ENCODE assay signal across 26 cellular contexts in genomic region chr2:166773268-166773949, GRCh38.
"Had no signal": no experiment of that assay in that cellular context is flagged by ENCODE, and none has a peak within 500 bp of the region (broad histone marks: within the 10 kb centered on the region; RNA-seq: fewer than 3 reads in every experiment).

No MANE protein-coding gene starts in this region.

- H3K4me3 ChIP-seq: cardiac muscle cell, left lung, lung, stomach, suprapubic skin, tibial nerve, vagina had no signal

- H3K9me3 Mint-ChIP-seq: activated naive CD8-positive, alpha-beta T cell treated with anti-CD3 and anti-CD28 coated beads, Interleukin-2, amount 50 U/mL, for 24 hours; activated T-helper 1 cell treated with anti-CD3 and anti-CD28 coated beads, Interleukin-12 subunit alpha, Interleukin-12 subunit beta, Interleukin-2, Interleukin-4 antibody, amounts not matched to agents 30 ng/mL and 10 ng/mL and 1 ng/mL, durations not matched to agents 14 hours and 24 hours and 36 hours had no signal

- H3K36me3 ChIP-seq: cardiac muscle cell, left lung, stomach, suprapubic skin, tibial nerve, vagina had no signal

- H3K27ac ChIP-seq: cardiac muscle cell, left lung, stomach, suprapubic skin, tibial nerve, vagina, VCaP had no signal

- H3K27me3 ChIP-seq: cardiac muscle cell, left lung, stomach, suprapubic skin, tibial nerve, vagina had no signal

- H3K36me3 Mint-ChIP-seq: naive thymus-derived CD4-positive, alpha-beta T cell; stimulated activated memory B cell treated with anti-CD40 and anti-IgM and Interleukin-4, amounts not matched to agents 10 μg/mL and 1 μg/mL and 100 μg/mL, for 72 hours had no signal

- H3K4me1 Mint-ChIP-seq: activated naive CD8-positive, alpha-beta T cell treated with anti-CD3 and anti-CD28 coated beads, Interleukin-2, amount 50 U/mL, for 24 hours; neural crest cell; stimulated activated memory B cell treated with anti-CD40 and anti-IgM and Interleukin-4, amounts not matched to agents 10 μg/mL and 1 μg/mL and 100 μg/mL, for 72 hours had no signal

- H3K9me3 ChIP-seq: stomach, suprapubic skin, vagina had no signal

- H3K4me3 Mint-ChIP-seq: activated CD8-positive, alpha-beta T cell treated with anti-CD3 and anti-CD28 coated beads, Interleukin-2, amount 10 ng/mL, durations not matched to agents 7 days and 5 days; activated naive CD8-positive, alpha-beta T cell treated with anti-CD3 and anti-CD28 coated beads, Interleukin-2, amount 50 U/mL, for 24 hours; activated T-helper 1 cell treated with anti-CD3 and anti-CD28 coated beads, Interleukin-12 subunit alpha, Interleukin-12 subunit beta, Interleukin-2, Interleukin-4 antibody, amounts not matched to agents 30 ng/mL and 10 ng/mL and 1 ng/mL, durations not matched to agents 14 hours and 24 hours and 36 hours; naive thymus-derived CD4-positive, alpha-beta T cell; neural crest cell; stimulated activated memory B cell treated with anti-CD40 and anti-IgM and Interleukin-4, amounts not matched to agents 10 μg/mL and 1 μg/mL and 100 μg/mL, for 72 hours had no signal

- H3K27ac Mint-ChIP-seq: activated CD8-positive, alpha-beta T cell treated with anti-CD3 and anti-CD28 coated beads, Interleukin-2, amount 10 ng/mL, durations not matched to agents 7 days and 5 days; activated naive CD8-positive, alpha-beta T cell treated with anti-CD3 and anti-CD28 coated beads, Interleukin-2, amount 50 U/mL, for 24 hours; activated T-helper 1 cell treated with anti-CD3 and anti-CD28 coated beads, Interleukin-12 subunit alpha, Interleukin-12 subunit beta, Interleukin-2, Interleukin-4 antibody, amounts not matched to agents 30 ng/mL and 10 ng/mL and 1 ng/mL, durations not matched to agents 14 hours and 24 hours and 36 hours; naive thymus-derived CD4-positive, alpha-beta T cell; stimulated activated memory B cell treated with anti-CD40 and anti-IgM and Interleukin-4, amounts not matched to agents 10 μg/mL and 1 μg/mL and 100 μg/mL, for 72 hours had no signal

- ATAC-seq: activated CD8-positive, alpha-beta T cell treated with anti-CD3 and anti-CD28 coated beads, Interleukin-2, amount 10 ng/mL, durations not matched to agents 7 days and 5 days; activated naive CD8-positive, alpha-beta T cell treated with anti-CD3 and anti-CD28 coated beads, Interleukin-2, amount 50 U/mL, for 24 hours; left lung; naive thymus-derived CD4-positive, alpha-beta T cell; sciatic nerve; stimulated activated memory B cell treated with anti-CD40 and anti-IgM and Interleukin-4, amounts not matched to agents 10 μg/mL and 1 μg/mL and 100 μg/mL, for 72 hours had no signal

- DNase-seq: activated CD4-positive, alpha-beta T cell treated with anti-CD3 and anti-CD28 coated beads, Interleukin-2, amount 50 U/mL, for 1 hour; activated CD4-positive, CD25-positive, alpha-beta regulatory T cell treated with anti-CD3 and anti-CD28 coated beads, Interleukin-2, amount 50 U/mL, for 72 hours; activated CD8-positive, alpha-beta T cell treated with anti-CD3 and anti-CD28 coated beads, Interleukin-2, amount 10 ng/mL, durations not matched to agents 7 days and 5 days; activated gamma-delta T cell; activated naive CD4-positive, alpha-beta T cell treated with anti-CD3 and anti-CD28 coated beads, Interleukin-2, amount 50 U/mL, for 16 hours; activated naive CD8-positive, alpha-beta T cell treated with anti-CD3 and anti-CD28 coated beads, Interleukin-2, amount 50 U/mL, for 24 hours; erythroblast; foreskin fibroblast; kidney glomerular epithelial cell; left lung; naive thymus-derived CD4-positive, alpha-beta T cell; occipital lobe; posterior cingulate gyrus; small intestine; stimulated activated CD4-positive, alpha-beta T cell treated with anti-CD3 and anti-CD28 coated beads, Interleukin-2, amount 100 ng/mL, for 24 hours; stomach had no signal

- H3K4me1 ChIP-seq: left lung, stomach, suprapubic skin, tibial nerve, vagina had no signal

- H3K27me3 Mint-ChIP-seq: activated naive CD8-positive, alpha-beta T cell treated with anti-CD3 and anti-CD28 coated beads, Interleukin-2, amount 50 U/mL, for 24 hours; naive thymus-derived CD4-positive, alpha-beta T cell; stimulated activated memory B cell treated with anti-CD40 and anti-IgM and Interleukin-4, amounts not matched to agents 10 μg/mL and 1 μg/mL and 100 μg/mL, for 72 hours had no signal
